Comparison of ENCODE assay signal across 8 cellular contexts in genomic region chr7:28926871-28927597, GRCh38. TPM values are rescaled to one million over a fixed set of nuclear protein-coding genes. Genes with fewer than 3 reads are reported as not detected.
DNase-seq lines count a peak whose midpoint lies in the region; ATAC-seq and TF ChIP-seq lines count a peak whose summit lies in the region.

No MANE protein-coding gene starts in this region.

- peak in 1 of 2 donors; percentile 27 for TF ChIP-seq POLR2A in uterus (IDR thresholded peaks at IDR 0.05)

- POLR2A ChIA-PET in GM10248 (lab: Yijun Ruan, JAX), result no interaction called here

- peak overlapping the region; percentile 81 for H3K4me3 Mint-ChIP-seq in activated naive CD8-positive, alpha-beta T cell treated with anti-CD3 and anti-CD28 coated beads for 36 hours
- peak overlapping the region; percentile 79 for H3K4me3 Mint-ChIP-seq in osteocyte (ENCODE audit: unreplicated experiment)

- peaks cover 19% of the 10 kb centered on the region for H3K4me1 Mint-ChIP-seq in activated naive CD8-positive, alpha-beta T cell treated with anti-CD3 and anti-CD28 coated beads for 36 hours
- peaks cover 11% of the 10 kb centered on the region for H3K4me1 Mint-ChIP-seq in osteocyte (ENCODE audit: unreplicated experiment)

- H3K27ac Mint-ChIP-seq in activated naive CD8-positive, alpha-beta T cell treated with anti-CD3 and anti-CD28 coated beads for 36 hours, result no peak overlapping the region
- no peak overlapping the region for H3K27ac Mint-ChIP-seq in osteocyte (ENCODE audit: unreplicated experiment)

- H3K4me3 ChIP-seq in uterus, result peak overlapping the region; percentile 45 to 48

- CTCF ChIA-PET in GM10248 (lab: Yijun Ruan, JAX), result interaction anchor here (0.6 to 12.5 kb wide), 43 partner anchors 12 to 634 kb away, joined by 3 to 416 read pairs (median 5); no protein-coding TSS in a partner anchor

- peak; percentile 87 for ATAC-seq in HG02588 (IDR thresholded peaks at IDR 0.05; ENCODE audit: unreplicated experiment)
- peak; percentile 91 for ATAC-seq in Right ventricle myocardium superior (ENCODE audit: poor library complexity)

- no peaks in the 10 kb centered on the region for H3K9me3 Mint-ChIP-seq in activated naive CD8-positive, alpha-beta T cell treated with anti-CD3 and anti-CD28 coated beads for 36 hours
- H3K9me3 Mint-ChIP-seq in osteocyte (ENCODE audit: unreplicated experiment), result no peaks in the 10 kb centered on the region

- H3K27me3 ChIP-seq in uterus, result no peaks in the 10 kb centered on the region

- DNase-seq in GM10248 (ENCODE audit: extremely low spot score) (peak; percentile 77), NAMALWA (ENCODE audit: low spot score) (peak; percentile 98), SK-N-DZ (ENCODE audit: low spot score) (peak; percentile 88), Right ventricle myocardium superior (peak; percentile 78), osteocyte (ENCODE audit: extremely low spot score, unreplicated experiment) (no peak), uterus (peak; percentile 72 to 81)
- DNase-seq in activated naive CD8-positive, alpha-beta T cell treated with anti-CD3 and anti-CD28 coated beads for 36 hours, result peak; percentile 46

- no peaks in the 10 kb centered on the region for H3K36me3 Mint-ChIP-seq in activated naive CD8-positive, alpha-beta T cell treated with anti-CD3 and anti-CD28 coated beads for 36 hours
- no peaks in the 10 kb centered on the region for H3K36me3 Mint-ChIP-seq in osteocyte (ENCODE audit: unreplicated experiment)

- no peaks in the 10 kb centered on the region for H3K36me3 ChIP-seq in uterus

- peak; percentile 82 for TF ChIP-seq CTCF in GM10248 (IDR thresholded peaks at IDR 0.05; ENCODE audit: control extremely low read depth, extremely low read depth, low read depth, missing control alignments)
- peak; percentile 88 for TF ChIP-seq CTCF in osteocyte (IDR thresholded peaks at IDR 0.05)
- TF ChIP-seq CTCF in uterus (IDR thresholded peaks at IDR 0.05), result peak; percentile 76 to 90 (median 86)

- no peaks in the 10 kb centered on the region for H3K9me3 ChIP-seq in uterus

- H3K27me3 Mint-ChIP-seq in activated naive CD8-positive, alpha-beta T cell treated with anti-CD3 and anti-CD28 coated beads for 36 hours, result peaks cover 19% of the 10 kb centered on the region
- peaks cover 25% of the 10 kb centered on the region for H3K27me3 Mint-ChIP-seq in osteocyte (ENCODE audit: unreplicated experiment)

- H3K27ac ChIP-seq in uterus, result peak overlapping the region; percentile 66

- peaks cover 0 to 5% of the 10 kb centered on the region in 2 donors for H3K4me1 ChIP-seq in uterus

- intact Hi-C loops in Right ventricle myocardium superior (cut with DNase I), result no loop called here
- intact Hi-C loops in uterus (cut with DNase I; ENCODE audit: low total_unique reads), result loop anchor here (2.0 kb wide), 1 partner anchor 482 kb away; no protein-coding TSS in a partner anchor

RNA-seq across cellular contexts. Expression of gene TRIL, which starts 31.1 kb away (rescaled TPM):
- polyA plus RNA-seq in SK-N-DZ (2014; cell fraction: cytosol; rRNA removed), result 16.8 and 19.0 TPM in 2 replicates
- polyA plus RNA-seq in SK-N-DZ (2014; cell fraction: nucleus; rRNA removed), result 7.2 and 7.3 TPM in 2 replicates
- not detected for total RNA-seq in activated naive CD8-positive, alpha-beta T cell treated with anti-CD3 and anti-CD28 coated beads for 36 hours
- total RNA-seq in Right ventricle myocardium superior (2.3 TPM), osteocyte (3.5 and 4.0 TPM in 2 replicates), uterus (10 to 100 TPM in 2 of 4 donors, 1 to 10 TPM in 2; 6.2 to 23.5 (median 10.1) TPM)
